In genomic region chr3:106635271-106635670, GRCh38 we compare ENCODE assay signal across 12 cellular contexts.
DNase-seq lines count a peak whose midpoint lies in the region; ATAC-seq and TF ChIP-seq lines count a peak whose summit lies in the region.
"Had no signal": no experiment of that assay in that cellular context is flagged by ENCODE, and none has a peak within 500 bp of the region (broad histone marks: within the 10 kb centered on the region; RNA-seq: fewer than 3 reads in every experiment).

No MANE protein-coding gene starts in this region.

- intact Hi-C loops in heart left ventricle (cut with DNase I): loop anchor here in 1 of 10 donors (10.0 kb wide), 1 partner anchor 440 kb away; no protein-coding TSS in a partner anchor

- no peak for TF ChIP-seq POLR2A in heart left ventricle (IDR thresholded peaks at IDR 0.05)

- H3K4me1 ChIP-seq in foreskin keratinocyte (no peaks in the 10 kb centered on the region), heart left ventricle (no peaks in the 10 kb centered on the region)

- DNase-seq in EL (peak; percentile 93), HCEC 1CT (peak; percentile 21), OCI-M1 (lab: John Stamatoyannopoulos, UW) (peak; percentile 70), foreskin keratinocyte (peak; percentile 54 to 88), CD1c-positive myeloid dendritic cell (ENCODE audit: extremely low spot score) (no peak), heart left ventricle (no peak)
- no peak for DNase-seq in activated naive CD4-positive, alpha-beta T cell (lab: John Stamatoyannopoulos, UW)
- DNase-seq in stimulated activated CD4-positive, alpha-beta T cell treated with anti-CD3 and anti-CD28 coated beads, Interleukin-15, amount 100 ng/mL, for 24 hours: no peak
- DNase-seq: GDM1; hippocampal formation; naive thymus-derived CD4-positive, alpha-beta T cell; PC-9 had no signal

- ATAC-seq in foreskin keratinocyte (peak; percentile 25), heart left ventricle (no peak)
- ATAC-seq: naive thymus-derived CD4-positive, alpha-beta T cell had no signal

- no peak for TF ChIP-seq CTCF in foreskin keratinocyte (conservative IDR thresholded peaks at IDR 0.05)
- TF ChIP-seq CTCF in heart left ventricle (IDR thresholded peaks at IDR 0.05): no peak

- no peaks in the 10 kb centered on the region for H3K27me3 ChIP-seq in foreskin keratinocyte
- no peaks in the 10 kb centered on the region for H3K27me3 ChIP-seq in heart left ventricle

- H3K9me3 ChIP-seq in heart left ventricle: no peaks in the 10 kb centered on the region

- H3K27ac ChIP-seq in foreskin keratinocyte (no peak overlapping the region), heart left ventricle (no peak overlapping the region)
- H3K27ac ChIP-seq: PC-9 had no signal

- no peaks in the 10 kb centered on the region for H3K36me3 ChIP-seq in heart left ventricle

- 69 to 79% (median 73%) methylated on average over 3 of the region's 3 CpGs for WGBS in heart left ventricle, 4 donors

- no peak overlapping the region for H3K4me3 ChIP-seq in heart left ventricle
- H3K4me3 ChIP-seq: PC-9 had no signal

Comparison
In these comparisons a context has a peak if more than half of its experiments do, and no peak if none do; other contexts are left out.
1. DNase-seq: peak in EL (single experiment), HCEC 1CT (single experiment), OCI-M1 (single experiment) and foreskin keratinocyte (2 of 2); none in CD1c-positive myeloid dendritic cell (single experiment), activated naive CD4-positive, alpha-beta T cell (0 of 4), stimulated activated CD4-positive, alpha-beta T cell treated with anti-CD3 and anti-CD28 coated beads, Interleukin-15, amount 100 ng/mL, for 24 hours (single experiment) and heart left ventricle (0 of 5).